ENCODE assay signal across 1 cellular context in genomic region chr9:86282077-86282978, GRCh38.
TF ChIP-seq lines count a peak whose summit lies in the region.

ISCA1 (minus strand) TSS chr9:86282538; CDS start chr9:86282458, 80 bp downstream.

TF ChIP-seq in K562, 482 proteins besides CTCF, POLR2A, EP300 and RAD21 (continued from another document and continues in another):
- TF ChIP-seq, protein P1, sequence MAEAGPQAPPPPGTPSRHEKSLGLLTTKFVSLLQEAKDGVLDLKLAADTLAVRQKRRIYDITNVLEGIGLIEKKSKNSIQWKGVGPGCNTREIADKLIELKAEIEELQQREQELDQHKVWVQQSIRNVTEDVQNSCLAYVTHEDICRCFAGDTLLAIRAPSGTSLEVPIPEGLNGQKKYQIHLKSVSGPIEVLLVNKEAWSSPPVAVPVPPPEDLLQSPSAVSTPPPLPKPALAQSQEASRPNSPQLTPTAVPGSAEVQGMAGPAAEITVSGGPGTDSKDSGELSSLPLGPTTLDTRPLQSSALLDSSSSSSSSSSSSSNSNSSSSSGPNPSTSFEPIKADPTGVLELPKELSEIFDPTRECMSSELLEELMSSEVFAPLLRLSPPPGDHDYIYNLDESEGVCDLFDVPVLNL (CRISPR knock-in tag; IDR thresholded peaks at IDR 0.05; ENCODE audit: low read depth), result no peak
- no peak for TF ChIP-seq ZNF551 (CRISPR knock-in tag; IDR thresholded peaks at IDR 0.05)
- no peak for TF ChIP-seq KAT2B (IDR thresholded peaks at IDR 0.05; ENCODE audit: low read depth, low read length)
- no peak for TF ChIP-seq NCOA4 (IDR thresholded peaks at IDR 0.05; ENCODE audit: partially characterized antibody)
- no peak for TF ChIP-seq ARID2 (IDR thresholded peaks at IDR 0.05)
- TF ChIP-seq ZNF75A (CRISPR knock-in tag; IDR thresholded peaks at IDR 0.05), result no peak
- no peak for TF ChIP-seq U2AF2 (optimal IDR thresholded peaks at IDR 0.05; ENCODE audit: low read depth, low read length)
- TF ChIP-seq MYNN (IDR thresholded peaks at IDR 0.05), result no peak
- no peak for TF ChIP-seq MYNN (CRISPR knock-in tag; IDR thresholded peaks at IDR 0.05)
- TF ChIP-seq L3MBTL2 (IDR thresholded peaks at IDR 0.05), result no peak
- TF ChIP-seq HNRNPH1 (optimal IDR thresholded peaks at IDR 0.05; ENCODE audit: low read depth, low read length), result no peak
- TF ChIP-seq ZNF23 (CRISPR knock-in tag; IDR thresholded peaks at IDR 0.05), result no peak
- TF ChIP-seq SOX6 (IDR thresholded peaks at IDR 0.05), result no peak; the same call in 1 of the 2 replicates
- TF ChIP-seq, protein P2, sequence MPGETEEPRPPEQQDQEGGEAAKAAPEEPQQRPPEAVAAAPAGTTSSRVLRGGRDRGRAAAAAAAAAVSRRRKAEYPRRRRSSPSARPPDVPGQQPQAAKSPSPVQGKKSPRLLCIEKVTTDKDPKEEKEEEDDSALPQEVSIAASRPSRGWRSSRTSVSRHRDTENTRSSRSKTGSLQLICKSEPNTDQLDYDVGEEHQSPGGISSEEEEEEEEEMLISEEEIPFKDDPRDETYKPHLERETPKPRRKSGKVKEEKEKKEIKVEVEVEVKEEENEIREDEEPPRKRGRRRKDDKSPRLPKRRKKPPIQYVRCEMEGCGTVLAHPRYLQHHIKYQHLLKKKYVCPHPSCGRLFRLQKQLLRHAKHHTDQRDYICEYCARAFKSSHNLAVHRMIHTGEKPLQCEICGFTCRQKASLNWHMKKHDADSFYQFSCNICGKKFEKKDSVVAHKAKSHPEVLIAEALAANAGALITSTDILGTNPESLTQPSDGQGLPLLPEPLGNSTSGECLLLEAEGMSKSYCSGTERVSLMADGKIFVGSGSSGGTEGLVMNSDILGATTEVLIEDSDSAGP (CRISPR knock-in tag; IDR thresholded peaks at IDR 0.05), result no peak
- TF ChIP-seq PHB (CRISPR knock-in tag; IDR thresholded peaks at IDR 0.05), result no peak
- TF ChIP-seq, protein P3, sequence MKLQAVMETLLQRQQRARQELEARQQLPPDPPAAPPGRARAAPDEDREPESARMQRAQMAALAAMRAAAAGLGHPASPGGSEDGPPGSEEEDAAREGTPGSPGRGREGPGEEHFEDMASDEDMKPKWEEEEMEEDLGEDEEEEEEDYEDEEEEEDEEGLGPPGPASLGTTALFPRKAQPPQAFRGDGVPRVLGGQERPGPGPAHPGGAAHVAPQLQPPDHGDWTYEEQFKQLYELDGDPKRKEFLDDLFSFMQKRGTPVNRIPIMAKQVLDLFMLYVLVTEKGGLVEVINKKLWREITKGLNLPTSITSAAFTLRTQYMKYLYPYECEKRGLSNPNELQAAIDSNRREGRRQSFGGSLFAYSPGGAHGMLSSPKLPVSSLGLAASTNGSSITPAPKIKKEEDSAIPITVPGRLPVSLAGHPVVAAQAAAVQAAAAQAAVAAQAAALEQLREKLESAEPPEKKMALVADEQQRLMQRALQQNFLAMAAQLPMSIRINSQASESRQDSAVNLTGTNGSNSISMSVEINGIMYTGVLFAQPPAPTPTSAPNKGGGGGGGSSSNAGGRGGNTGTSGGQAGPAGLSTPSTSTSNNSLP (IDR thresholded peaks at IDR 0.05; ENCODE audit: borderline replicate concordance, low read depth, low read length), result no peak
- TF ChIP-seq CHD2 (IDR thresholded peaks at IDR 0.05; ENCODE audit: low read depth, low read length), result no peak
- TF ChIP-seq E2F1 (CRISPR knock-in tag; IDR thresholded peaks at IDR 0.05), result no peak; the same call in 1 of the 2 replicates
- no peak for TF ChIP-seq ERF (CRISPR knock-in tag; IDR thresholded peaks at IDR 0.05)
- TF ChIP-seq KLF1 (tag; IDR thresholded peaks at IDR 0.05), result no peak
- peak; percentile 90 for TF ChIP-seq SUPT5H (IDR thresholded peaks at IDR 0.05)
- TF ChIP-seq KLF13 (tag; IDR thresholded peaks at IDR 0.05; ENCODE audit: borderline replicate concordance, low read depth), result no peak
- TF ChIP-seq CAMTA2 (CRISPR knock-in tag; conservative IDR thresholded peaks at IDR 0.05), result no peak
- TF ChIP-seq, protein P4, sequence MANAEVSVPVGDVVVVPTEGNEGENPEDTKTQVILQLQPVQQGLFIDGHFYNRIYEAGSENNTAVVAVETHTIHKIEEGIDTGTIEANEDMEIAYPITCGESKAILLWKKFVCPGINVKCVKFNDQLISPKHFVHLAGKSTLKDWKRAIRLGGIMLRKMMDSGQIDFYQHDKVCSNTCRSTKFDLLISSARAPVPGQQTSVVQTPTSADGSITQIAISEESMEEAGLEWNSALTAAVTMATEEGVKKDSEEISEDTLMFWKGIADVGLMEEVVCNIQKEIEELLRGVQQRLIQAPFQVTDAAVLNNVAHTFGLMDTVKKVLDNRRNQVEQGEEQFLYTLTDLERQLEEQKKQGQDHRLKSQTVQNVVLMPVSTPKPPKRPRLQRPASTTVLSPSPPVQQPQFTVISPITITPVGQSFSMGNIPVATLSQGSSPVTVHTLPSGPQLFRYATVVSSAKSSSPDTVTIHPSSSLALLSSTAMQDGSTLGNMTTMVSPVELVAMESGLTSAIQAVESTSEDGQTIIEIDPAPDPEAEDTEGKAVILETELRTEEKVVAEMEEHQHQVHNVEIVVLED (CRISPR knock-in tag; IDR thresholded peaks at IDR 0.05), result peak; percentile 49
- TF ChIP-seq KLF6 (CRISPR knock-in tag; IDR thresholded peaks at IDR 0.05; ENCODE audit: borderline replicate concordance), result no peak
- TF ChIP-seq SETDB1 (IDR thresholded peaks at IDR 0.05; ENCODE audit: low read length), result no peak
- TF ChIP-seq HMG20B (CRISPR knock-in tag; IDR thresholded peaks at IDR 0.05), result no peak
- TF ChIP-seq ZNF174 (CRISPR knock-in tag; IDR thresholded peaks at IDR 0.05), result no peak
- TF ChIP-seq, protein P5, sequence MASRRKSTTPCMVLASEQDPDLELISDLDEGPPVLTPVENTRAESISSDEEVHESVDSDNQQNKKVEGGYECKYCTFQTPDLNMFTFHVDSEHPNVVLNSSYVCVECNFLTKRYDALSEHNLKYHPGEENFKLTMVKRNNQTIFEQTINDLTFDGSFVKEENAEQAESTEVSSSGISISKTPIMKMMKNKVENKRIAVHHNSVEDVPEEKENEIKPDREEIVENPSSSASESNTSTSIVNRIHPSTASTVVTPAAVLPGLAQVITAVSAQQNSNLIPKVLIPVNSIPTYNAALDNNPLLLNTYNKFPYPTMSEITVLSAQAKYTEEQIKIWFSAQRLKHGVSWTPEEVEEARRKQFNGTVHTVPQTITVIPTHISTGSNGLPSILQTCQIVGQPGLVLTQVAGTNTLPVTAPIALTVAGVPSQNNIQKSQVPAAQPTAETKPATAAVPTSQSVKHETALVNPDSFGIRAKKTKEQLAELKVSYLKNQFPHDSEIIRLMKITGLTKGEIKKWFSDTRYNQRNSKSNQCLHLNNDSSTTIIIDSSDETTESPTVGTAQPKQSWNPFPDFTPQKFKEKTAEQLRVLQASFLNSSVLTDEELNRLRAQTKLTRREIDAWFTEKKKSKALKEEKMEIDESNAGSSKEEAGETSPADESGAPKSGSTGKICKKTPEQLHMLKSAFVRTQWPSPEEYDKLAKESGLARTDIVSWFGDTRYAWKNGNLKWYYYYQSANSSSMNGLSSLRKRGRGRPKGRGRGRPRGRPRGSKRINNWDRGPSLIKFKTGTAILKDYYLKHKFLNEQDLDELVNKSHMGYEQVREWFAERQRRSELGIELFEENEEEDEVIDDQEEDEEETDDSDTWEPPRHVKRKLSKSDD (conservative IDR thresholded peaks at IDR 0.05; ENCODE audit: low read length), result no peak
- TF ChIP-seq NBN (IDR thresholded peaks at IDR 0.05; ENCODE audit: low read depth), result no peak
- peak in 1 of 3 experiments; percentile 77; a peak in 1 of 6 replicates for TF ChIP-seq ZBTB11 (CRISPR knock-in tag; IDR thresholded peaks at IDR 0.05)
- no peak for TF ChIP-seq CBFB (CRISPR knock-in tag; IDR thresholded peaks at IDR 0.05)
- TF ChIP-seq ZBTB34 (CRISPR knock-in tag; IDR thresholded peaks at IDR 0.05), result no peak
- TF ChIP-seq TAF15 (IDR thresholded peaks at IDR 0.05; ENCODE audit: low read depth, low read length), result no peak
- 0 out of 2 replicates have a peak, but pooled peaks have one; percentile 37 for TF ChIP-seq MBD2 (IDR thresholded peaks at IDR 0.05; ENCODE audit: borderline replicate concordance, low read depth)
- no peak for TF ChIP-seq NUFIP1 (IDR thresholded peaks at IDR 0.05; ENCODE audit: partially characterized antibody)
- no peak for TF ChIP-seq DPF2 (IDR thresholded peaks at IDR 0.05)
- no peak for TF ChIP-seq ZNF561 (CRISPR knock-in tag; conservative IDR thresholded peaks at IDR 0.05)
- TF ChIP-seq ZNF699 (CRISPR knock-in tag; IDR thresholded peaks at IDR 0.05; ENCODE audit: insufficient replicate concordance), result no peak
- no peak for TF ChIP-seq CEBPZ (IDR thresholded peaks at IDR 0.05; ENCODE audit: borderline replicate concordance, low read depth, low read length)
- peak; percentile 41 for TF ChIP-seq HNRNPLL (IDR thresholded peaks at IDR 0.05; ENCODE audit: low read depth, low read length, poor library complexity, severe bottlenecking)
- TF ChIP-seq DIDO1 (tag; IDR thresholded peaks at IDR 0.05; ENCODE audit: low read depth), result no peak
- TF ChIP-seq FIP1L1 (IDR thresholded peaks at IDR 0.05; ENCODE audit: low read depth, low read length, poor library complexity, severe bottlenecking), result peak; percentile 59
- TF ChIP-seq GATA2 (CRISPR knock-in tag; IDR thresholded peaks at IDR 0.05), result no peak
- no peak for TF ChIP-seq MXI1 (IDR thresholded peaks at IDR 0.05; ENCODE audit: low read depth, low read length)
- TF ChIP-seq ZNF511 (CRISPR knock-in tag; IDR thresholded peaks at IDR 0.05), result no peak
- TF ChIP-seq POLR2AphosphoS2 (IDR thresholded peaks at IDR 0.05; ENCODE audit: low read length), result no peak
